In the genomic region with DNA sequence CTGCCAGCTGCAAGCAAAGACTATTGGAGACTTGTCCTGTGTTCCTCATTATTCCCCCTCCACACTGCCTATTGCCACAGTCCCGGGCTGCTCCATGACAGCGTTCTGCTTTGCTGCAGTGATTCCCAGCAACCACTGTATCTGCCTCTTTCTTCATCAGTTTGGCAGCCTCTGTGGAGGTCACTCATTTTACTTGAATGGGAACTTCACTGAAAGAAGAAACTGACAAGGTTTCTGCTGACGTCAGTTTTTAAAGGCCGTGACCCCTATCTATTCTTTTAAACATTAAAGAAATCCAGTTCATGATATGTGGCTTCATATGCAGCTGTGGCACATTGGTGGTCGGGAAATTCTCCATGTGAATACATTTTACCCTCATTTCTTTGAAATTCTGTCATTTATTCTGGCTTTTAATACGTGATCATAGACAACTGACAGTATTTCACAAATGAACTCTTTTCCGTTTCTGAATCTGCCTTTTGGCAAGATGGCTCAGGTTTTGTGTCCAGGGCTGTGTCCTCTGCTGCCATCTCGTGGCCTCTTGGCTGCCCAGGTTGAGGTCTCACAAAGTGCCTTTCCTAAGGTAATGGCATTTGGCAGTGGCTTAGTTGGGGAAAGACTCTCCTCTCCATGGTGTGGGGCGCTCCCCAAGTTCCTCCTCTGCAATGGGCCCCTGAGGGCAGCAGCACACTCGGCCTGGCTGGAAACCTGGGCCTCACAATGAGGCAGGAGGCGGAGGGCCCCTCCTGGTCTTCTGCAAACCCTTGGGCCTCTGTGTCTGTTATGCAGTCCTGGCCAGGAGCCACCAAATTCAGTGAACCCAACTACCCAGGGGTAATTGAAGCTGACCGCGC, we compare ENCODE assay signal across 8 cellular contexts. TPM values are rescaled to one million over a fixed set of nuclear protein-coding genes. Genes with fewer than 3 reads are reported as not detected.
DNase-seq lines count a peak whose midpoint lies in the region; ATAC-seq and TF ChIP-seq lines count a peak whose summit lies in the region.

No MANE protein-coding gene starts in this region.

- H3K4me3 Mint-ChIP-seq in activated CD4-positive, alpha-beta T cell treated with anti-CD3 and anti-CD28 coated beads, Interleukin-2, amount 10 ng/mL, durations not matched to agents 7 days and 5 days, result no peak overlapping the region

- ATAC-seq in right lobe of liver, result peak; percentile 50 to 63 (median 58)
- no peak for ATAC-seq in GM21526 (IDR thresholded peaks at IDR 0.05; ENCODE audit: low FRiP score, unreplicated experiment)

- WGBS in right lobe of liver (ENCODE audit: insufficient coverage, low coverage, low lambda C conversion rate, missing lambda C conversion rate), result 10% methylated on average over 12 of the region's 13 CpGs

- H3K27ac Mint-ChIP-seq in activated CD4-positive, alpha-beta T cell treated with anti-CD3 and anti-CD28 coated beads, Interleukin-2, amount 10 ng/mL, durations not matched to agents 7 days and 5 days, result no peak overlapping the region

- no peaks in the 10 kb centered on the region for H3K36me3 ChIP-seq in right lobe of liver

- H3K27ac ChIP-seq in AG04450 (ENCODE audit: low read depth, low read length) (no peak overlapping the region), right lobe of liver (peak overlapping the region; percentile 7 to 99 (median 54))

- H3K4me3 ChIP-seq in AG04450 (ENCODE audit: low read depth, low read length), result no peak overlapping the region
- peak overlapping the region; percentile 1 to 11 (median 6) for H3K4me3 ChIP-seq in right lobe of liver

- H3K9me3 ChIP-seq in AG04450 (ENCODE audit: control insufficient read depth, insufficient read depth, low read length) (no peaks in the 10 kb centered on the region; the same call in 1 of the 2 replicates), right lobe of liver (no peaks in the 10 kb centered on the region)

- intact Hi-C loops in right lobe of liver (cut with DNase I), result no loop called here

- CTCF ChIA-PET in AG04450 (lab: Charles Lee), result interaction anchor here (0.6 to 9.6 kb wide), 10 partner anchors 10 to 765 kb away, joined by 3 to 310 read pairs (median 4); no protein-coding TSS in a partner anchor
- CTCF ChIA-PET in activated CD4-positive, alpha-beta T cell treated with anti-CD3 and anti-CD28 coated beads, Interleukin-2, amount 10 ng/mL, durations not matched to agents 7 days and 5 days (lab: Charles Lee), result interaction anchor here (0.6 to 6.3 kb wide), 2 partner anchors 13 to 18 kb away, joined by 3 to 121 read pairs; no protein-coding TSS in a partner anchor

- TF ChIP-seq CTCF in AG04450 (IDR thresholded peaks at IDR 0.05; ENCODE audit: low read depth, low read length) (peak; percentile 98), right lobe of liver (IDR thresholded peaks at IDR 0.05) (peak; percentile 84 to 96 (median 94))

- no peak for TF ChIP-seq POLR2A in right lobe of liver (IDR thresholded peaks at IDR 0.05)

- no peaks in the 10 kb centered on the region for H3K9me3 Mint-ChIP-seq in activated CD4-positive, alpha-beta T cell treated with anti-CD3 and anti-CD28 coated beads, Interleukin-2, amount 10 ng/mL, durations not matched to agents 7 days and 5 days

- H3K27me3 ChIP-seq in AG04450 (ENCODE audit: control insufficient read depth, insufficient read depth, low read length) (no peaks in the 10 kb centered on the region), right lobe of liver (no peaks in the 10 kb centered on the region)

- POLR2A ChIA-PET in AG04450 (lab: Yijun Ruan, JAX), result interaction anchor here (2.7 kb wide), 1 partner anchor 14 kb away, joined by 14 read pairs; no protein-coding TSS in a partner anchor
- POLR2A ChIA-PET in activated CD4-positive, alpha-beta T cell treated with anti-CD3 and anti-CD28 coated beads, Interleukin-2, amount 10 ng/mL, durations not matched to agents 7 days and 5 days (lab: Charles Lee), result no interaction called here

- H3K4me1 Mint-ChIP-seq in activated CD4-positive, alpha-beta T cell treated with anti-CD3 and anti-CD28 coated beads, Interleukin-2, amount 10 ng/mL, durations not matched to agents 7 days and 5 days, result peaks cover 34% of the 10 kb centered on the region

- H3K27me3 Mint-ChIP-seq in activated CD4-positive, alpha-beta T cell treated with anti-CD3 and anti-CD28 coated beads, Interleukin-2, amount 10 ng/mL, durations not matched to agents 7 days and 5 days, result no peaks in the 10 kb centered on the region

- DNase-seq in AG04450 (ENCODE audit: low read depth, low spot score), result no peak
- DNase-seq in H4 (ENCODE audit: low spot score), result peak; percentile 80
- DNase-seq in NCI-H460 (ENCODE audit: extremely low read depth, low read depth), result peak; percentile 88
- peak; percentile 81 for DNase-seq in activated CD4-positive, alpha-beta T cell treated with anti-CD3 and anti-CD28 coated beads, Interleukin-2, amount 10 ng/mL, durations not matched to agents 7 days and 5 days
- DNase-seq in dedifferentiated amniotic fluid mesenchymal stem cell (ENCODE audit: extremely low spot score), result peak; percentile 65
- peak; percentile 85 to 89 (median 89) for DNase-seq in right lobe of liver
- DNase-seq in stimulated activated CD4-positive, alpha-beta T cell treated with anti-CD3 and anti-CD28 coated beads, Interleukin-4, amount 100 ng/mL, for 1 hour, result peak; percentile 79

- peaks cover 0 to 43% (median 24%) of the 10 kb centered on the region in 4 donors for H3K4me1 ChIP-seq in right lobe of liver

- H3K36me3 Mint-ChIP-seq in activated CD4-positive, alpha-beta T cell treated with anti-CD3 and anti-CD28 coated beads, Interleukin-2, amount 10 ng/mL, durations not matched to agents 7 days and 5 days (ENCODE audit: low read depth), result peaks cover 1% of the 10 kb centered on the region

RNA-seq across cellular contexts. Expression of a gene that starts 5.9 kb away (rescaled TPM):
- polyA plus RNA-seq in AG04450 (2011; rRNA removed), result 0.21 TPM in 2 replicates
- polyA minus RNA-seq in AG04450 (2011; rRNA and poly(A)+ RNA removed), result not detected in 2 replicates
- 0.47 and 0.68 TPM in 2 replicates for total RNA-seq in H4 (2014; rRNA removed; shearing (Covaris generic))
- total RNA-seq in NCI-H460 (2014; rRNA removed; shearing (Covaris generic)), result 0.87 and 1.5 TPM in 2 replicates
- polyA plus RNA-seq in NCI-H460 (2014; cell fraction: nucleus; rRNA removed), result 0.31 and 3.0 TPM in 2 replicates
- total RNA-seq in activated CD4-positive, alpha-beta T cell treated with anti-CD3 and anti-CD28 coated beads, Interleukin-2, amount 10 ng/mL, durations not matched to agents 7 days and 5 days, result not detected
- total RNA-seq in right lobe of liver, result 1 to 10 TPM in 1 of 6 experiments, under 1 TPM in 3, not detected in 2; 0.20 to 1.2 (median 0.38) TPM

RNA-seq across cellular contexts. Expression of a gene that starts 8.3 kb away (rescaled TPM):
- 3.9 and 4.8 TPM in 2 replicates for polyA plus RNA-seq in AG04450 (2011; rRNA removed)
- polyA minus RNA-seq in AG04450 (2011; rRNA and poly(A)+ RNA removed), result 2.0 and 5.7 TPM in 2 replicates
- total RNA-seq in H4 (2014; rRNA removed; shearing (Covaris generic)), result 7.3 and 11.3 TPM in 2 replicates
- total RNA-seq in NCI-H460 (2014; rRNA removed; shearing (Covaris generic)), result 23.5 and 27.7 TPM in 2 replicates
- polyA plus RNA-seq in NCI-H460 (2014; cell fraction: nucleus; rRNA removed), result 114 and 119 TPM in 2 replicates
- 1 to 10 TPM; 5.0 to 6.2 TPM for total RNA-seq in activated CD4-positive, alpha-beta T cell treated with anti-CD3 and anti-CD28 coated beads, Interleukin-2, amount 10 ng/mL, durations not matched to agents 7 days and 5 days
- total RNA-seq in right lobe of liver, result 10 to 100 TPM in 2 of 6 experiments, 1 to 10 TPM in 4; 6.9 to 20.6 (median 9.3) TPM

RNA-seq across cellular contexts. Expression of a gene that starts 36.6 kb away (rescaled TPM):
- polyA plus RNA-seq in AG04450 (2011; rRNA removed), result 40.7 and 52.2 TPM in 2 replicates
- 58.3 and 66.3 TPM in 2 replicates for polyA minus RNA-seq in AG04450 (2011; rRNA and poly(A)+ RNA removed)
- total RNA-seq in H4 (2014; rRNA removed; shearing (Covaris generic)), result 11.2 and 15.4 TPM in 2 replicates
- 9.3 and 10.7 TPM in 2 replicates for total RNA-seq in NCI-H460 (2014; rRNA removed; shearing (Covaris generic))
- 30.0 and 36.1 TPM in 2 replicates for polyA plus RNA-seq in NCI-H460 (2014; cell fraction: nucleus; rRNA removed)
- total RNA-seq in activated CD4-positive, alpha-beta T cell treated with anti-CD3 and anti-CD28 coated beads, Interleukin-2, amount 10 ng/mL, durations not matched to agents 7 days and 5 days, result under 1 TPM in 1 of 2 experiments, not detected in 1; 0.22 TPM
- total RNA-seq in right lobe of liver, result 10 to 100 TPM; 17.1 to 35.8 (median 25.1) TPM

RNA-seq across cellular contexts. Expression of a gene that starts 49.1 kb away (rescaled TPM):
- polyA plus RNA-seq in AG04450 (2011; rRNA removed), result not detected in 2 replicates
- not detected in 2 replicates for polyA minus RNA-seq in AG04450 (2011; rRNA and poly(A)+ RNA removed)
- not detected in 2 replicates for total RNA-seq in H4 (2014; rRNA removed; shearing (Covaris generic))
- not detected in 2 replicates for total RNA-seq in NCI-H460 (2014; rRNA removed; shearing (Covaris generic))
- polyA plus RNA-seq in NCI-H460 (2014; cell fraction: nucleus; rRNA removed), result not detected in 2 replicates
- total RNA-seq in activated CD4-positive, alpha-beta T cell treated with anti-CD3 and anti-CD28 coated beads, Interleukin-2, amount 10 ng/mL, durations not matched to agents 7 days and 5 days, result not detected
- total RNA-seq in right lobe of liver, result not detected

RNA-seq across cellular contexts. Expression of a gene that starts 49.1 kb away (rescaled TPM):
- polyA plus RNA-seq in AG04450 (2011; rRNA removed), result not detected in 2 replicates
- not detected in 2 replicates for polyA minus RNA-seq in AG04450 (2011; rRNA and poly(A)+ RNA removed)
- not detected in 2 replicates for total RNA-seq in H4 (2014; rRNA removed; shearing (Covaris generic))
- not detected in 2 replicates for total RNA-seq in NCI-H460 (2014; rRNA removed; shearing (Covaris generic))
- not detected in 2 replicates for polyA plus RNA-seq in NCI-H460 (2014; cell fraction: nucleus; rRNA removed)
- not detected for total RNA-seq in activated CD4-positive, alpha-beta T cell treated with anti-CD3 and anti-CD28 coated beads, Interleukin-2, amount 10 ng/mL, durations not matched to agents 7 days and 5 days
- total RNA-seq in right lobe of liver, result not detected
